ENCODE assay signal across 1 cellular context in genomic region chr3:38133557-38134405, GRCh38.
A peak's percentile ranks its signal among the peaks of the same experiment; 100 is the strongest.
TF ChIP-seq lines count a peak whose summit lies in the region.

No MANE protein-coding gene starts in this region.

TF ChIP-seq in HepG2, 621 proteins besides CTCF, POLR2A, EP300 and RAD21 (continued from another document and continues in another):
- TF ChIP-seq ZFP91 (CRISPR knock-in tag; IDR thresholded peaks at IDR 0.05; ENCODE audit: borderline replicate concordance) (peak; percentile 37), ZNF720 (CRISPR knock-in tag; IDR thresholded peaks at IDR 0.05) (no peak), RBM22 (optimal IDR thresholded peaks at IDR 0.05; ENCODE audit: low read length) (no peak), RFXAP (CRISPR knock-in tag; IDR thresholded peaks at IDR 0.05; ENCODE audit: borderline replicate concordance) (peak; percentile 55; the same call in 1 of the 2 replicates), ZGPAT (CRISPR knock-in tag; IDR thresholded peaks at IDR 0.05) (peak; percentile 92), MAX (IDR thresholded peaks at IDR 0.05) (no peak), ZNF232 (CRISPR knock-in tag; IDR thresholded peaks at IDR 0.05; ENCODE audit: borderline replicate concordance) (no peak), MAFF (IDR thresholded peaks at IDR 0.05; ENCODE audit: low read depth, low read length) (peak; percentile 40), KDM5A (IDR thresholded peaks at IDR 0.05; ENCODE audit: borderline replicate concordance, low read length) (peak; percentile 15; the same call in 1 of the 2 replicates), ZKSCAN8 (CRISPR knock-in tag; IDR thresholded peaks at IDR 0.05; ENCODE audit: borderline replicate concordance) (peak; percentile 68; the same call in 1 of the 2 replicates), NRL (CRISPR knock-in tag; IDR thresholded peaks at IDR 0.05; ENCODE audit: borderline replicate concordance) (peak; percentile 50; the same call in 1 of the 2 replicates), JARID2 (CRISPR knock-in tag; IDR thresholded peaks at IDR 0.05; ENCODE audit: insufficient replicate concordance) (no peak), ZNF101 (CRISPR knock-in tag; IDR thresholded peaks at IDR 0.05; ENCODE audit: borderline replicate concordance, low read depth) (no peak), ZSCAN21 (CRISPR knock-in tag; IDR thresholded peaks at IDR 0.05; ENCODE audit: borderline replicate concordance) (0 out of 2 replicates have a peak, but pooled peaks have one; percentile 54), ZNF432 (CRISPR knock-in tag; IDR thresholded peaks at IDR 0.05; ENCODE audit: borderline replicate concordance) (no peak), MEF2D (CRISPR knock-in tag; IDR thresholded peaks at IDR 0.05) (peak; percentile 75), ZFAT (CRISPR knock-in tag; conservative IDR thresholded peaks at IDR 0.05) (no peak), SMARCE1 (IDR thresholded peaks at IDR 0.05; ENCODE audit: borderline replicate concordance) (no peak), SRY (CRISPR knock-in tag; IDR thresholded peaks at IDR 0.05) (peak; percentile 40; the same call in 1 of the 2 replicates), PPARG (CRISPR knock-in tag; conservative IDR thresholded peaks at IDR 0.05) (peak; percentile 100), ZBTB44 (CRISPR knock-in tag; IDR thresholded peaks at IDR 0.05) (no peak), KDM3A (CRISPR knock-in tag; IDR thresholded peaks at IDR 0.05; ENCODE audit: low read depth) (peak; percentile 90; the same call in 1 of the 2 replicates), ZNF530 (CRISPR knock-in tag; IDR thresholded peaks at IDR 0.05; ENCODE audit: low read depth) (no peak), ZBED4 (CRISPR knock-in tag; IDR thresholded peaks at IDR 0.05; ENCODE audit: borderline replicate concordance) (peak; percentile 67; the same call in 1 of the 2 replicates), SOX6 (IDR thresholded peaks at IDR 0.05) (no peak), SOX6 (CRISPR knock-in tag; IDR thresholded peaks at IDR 0.05) (peak; percentile 94), ZNF446 (CRISPR knock-in tag; IDR thresholded peaks at IDR 0.05) (no peak), PAF1 (CRISPR knock-in tag; IDR thresholded peaks at IDR 0.05) (0 out of 2 replicates have a peak, but pooled peaks have one; percentile 11), ZNF709 (CRISPR knock-in tag; IDR thresholded peaks at IDR 0.05) (no peak), ZNF225 (CRISPR knock-in tag; IDR thresholded peaks at IDR 0.05) (0 out of 2 replicates have a peak, but pooled peaks have one; percentile 52), ZNF781 (CRISPR knock-in tag; IDR thresholded peaks at IDR 0.05; ENCODE audit: borderline replicate concordance, not compliant biosample characterization) (no peak), ZNF317 (CRISPR knock-in tag; IDR thresholded peaks at IDR 0.05) (peak; percentile 84), ZHX1 (CRISPR knock-in tag; IDR thresholded peaks at IDR 0.05; ENCODE audit: low read depth) (no peak; the same call in 1 of the 2 replicates), TEAD3 (CRISPR knock-in tag; optimal IDR thresholded peaks at IDR 0.05; ENCODE audit: borderline replicate concordance) (peak; percentile 95), ASH2L (IDR thresholded peaks at IDR 0.05; ENCODE audit: insufficient read length, low read depth, low read length) (peak; percentile 84), ZNF576 (CRISPR knock-in tag; IDR thresholded peaks at IDR 0.05) (no peak), HOXA7 (CRISPR knock-in tag; IDR thresholded peaks at IDR 0.05) (no peak), MEIS1 (CRISPR knock-in tag; IDR thresholded peaks at IDR 0.05; ENCODE audit: borderline replicate concordance) (peak; percentile 88), BCL3 (CRISPR knock-in tag; IDR thresholded peaks at IDR 0.05) (no peak), ZFP36L2 (CRISPR knock-in tag; IDR thresholded peaks at IDR 0.05) (no peak), MXD4 (CRISPR knock-in tag; IDR thresholded peaks at IDR 0.05) (peak; percentile 73), ZBTB2 (CRISPR knock-in tag; IDR thresholded peaks at IDR 0.05; ENCODE audit: low read depth) (no peak), ZNF512B (CRISPR knock-in tag; IDR thresholded peaks at IDR 0.05; ENCODE audit: borderline replicate concordance) (no peak), ZNF367 (CRISPR knock-in tag; IDR thresholded peaks at IDR 0.05; ENCODE audit: borderline replicate concordance) (no peak), ZNF546 (CRISPR knock-in tag; conservative IDR thresholded peaks at IDR 0.05) (no peak)
